Comparison of ENCODE assay signal across 8 cellular contexts in the genomic region with DNA sequence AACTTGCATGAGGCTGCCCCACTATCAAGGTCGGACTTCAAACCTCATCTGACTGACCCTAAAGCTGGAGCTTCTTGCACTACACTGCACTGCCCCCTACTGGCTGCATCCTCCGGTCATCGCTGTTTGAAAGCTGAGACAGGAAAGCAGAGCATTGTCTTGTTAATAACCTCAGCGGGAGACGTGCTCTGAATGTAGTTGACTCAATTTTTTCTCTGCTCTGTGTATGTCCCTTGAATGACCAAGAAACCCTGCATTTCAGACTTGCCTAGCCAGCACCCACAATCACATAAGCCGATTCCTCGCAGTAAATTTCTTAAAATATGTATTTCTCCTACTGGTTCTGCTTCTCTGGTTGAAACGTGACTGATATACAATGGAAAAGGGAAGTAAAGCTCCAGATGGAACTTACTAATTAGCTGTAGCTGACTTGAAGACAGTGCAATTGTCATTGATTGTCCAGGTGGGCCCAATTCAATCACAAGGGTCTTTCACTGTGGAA. TPM values are rescaled to one million over a fixed set of nuclear protein-coding genes. Genes with fewer than 3 reads are reported as not detected.
DNase-seq lines count a peak whose midpoint lies in the region; ATAC-seq and TF ChIP-seq lines count a peak whose summit lies in the region.

No MANE protein-coding gene starts in this region.

- H3K4me2 ChIP-seq in IMR-90 (ENCODE audit: low read depth, low read length) (peak overlapping the region; percentile 55; the same call in 1 of the 2 replicates), OCI-LY7 (ENCODE audit: low read length) (peak overlapping the region; percentile 39)

- CTCF ChIA-PET in IMR-90 (lab: Yijun Ruan, JAX): interaction anchor here (0.6 to 3.0 kb wide), 11 partner anchors 10 to 350 kb away, joined by 3 to 37 read pairs (median 3); partner anchors contain the start of gene TBPL1
- CTCF ChIA-PET in OCI-LY7 (lab: Charles Lee; ENCODE audit: unreplicated experiment): interaction anchor here (0.6 to 1.6 kb wide), 4 partner anchors 147 to 959 kb away, joined by 3 to 4 read pairs (median 3); no protein-coding TSS in a partner anchor

- H3K36me3 ChIP-seq in IMR-90 (ENCODE audit: control insufficient read depth, insufficient read depth, low read length) (no peaks in the 10 kb centered on the region), OCI-LY7 (ENCODE audit: insufficient read depth, low read length) (no peaks in the 10 kb centered on the region), esophagus squamous epithelium (no peaks in the 10 kb centered on the region)

- peaks cover 6% of the 10 kb centered on the region; the same call in 1 of the 2 replicates for H3K4me1 ChIP-seq in IMR-90 (ENCODE audit: control insufficient read depth, insufficient read depth, low read length)
- H3K4me1 ChIP-seq in OCI-LY7 (ENCODE audit: insufficient read depth, low read length, poor library complexity, severe bottlenecking): no peaks in the 10 kb centered on the region
- H3K4me1 ChIP-seq in esophagus squamous epithelium: peaks cover 0 to 19% (median 0%) of the 10 kb centered on the region in 3 donors

- H4K5ac ChIP-seq in IMR-90 (ENCODE audit: low read depth, low read length): peak overlapping the region; percentile 39

- no peaks in the 10 kb centered on the region for H3K9me3 Mint-ChIP-seq in naive thymus-derived CD8-positive, alpha-beta T cell
- no peaks in the 10 kb centered on the region for H3K9me3 Mint-ChIP-seq in stimulated activated naive B cell treated with anti-CD40 and anti-IgM and Interleukin-4, amounts not matched to agents 10 μg/mL and 1 μg/mL and 100 μg/mL, for 72 hours

- H3K4me3 ChIP-seq in IMR-90 (ENCODE audit: insufficient read depth, low read depth, low read length) (no peak overlapping the region), OCI-LY7 (ENCODE audit: low read depth, low read length, poor library complexity, severe bottlenecking) (peak overlapping the region; percentile 26), esophagus squamous epithelium (peak overlapping the region in 1 of 4 donors; percentile 26)

- H4K20me1 ChIP-seq in IMR-90 (ENCODE audit: insufficient read depth, low read length): no peaks in the 10 kb centered on the region
- H4K20me1 ChIP-seq in OCI-LY7 (ENCODE audit: insufficient read depth, low read length): no peaks in the 10 kb centered on the region

- in situ Hi-C loops in IMR-90 (cut with MboI; ENCODE audit: low sequenced_read_pairs): loop anchor here (5.0 to 25.0 kb wide), 4 partner anchors 349 to 1092 kb away; no protein-coding TSS in a partner anchor

- no peaks in the 10 kb centered on the region for H3K79me1 ChIP-seq in IMR-90 (ENCODE audit: low read depth in 1 of 2, low read length in 2 of 2)

- peak; percentile 44; the same call in 1 of the 2 replicates for TF ChIP-seq POLR2A in IMR-90 (IDR thresholded peaks at IDR 0.05; ENCODE audit: low read depth, low read length)
- no peak for TF ChIP-seq POLR2A in esophagus squamous epithelium (IDR thresholded peaks at IDR 0.05)

- no peak overlapping the region for H2AK9ac ChIP-seq in IMR-90 (replicated peaks; ENCODE audit: low read depth, low read length, poor library complexity)

- dilution Hi-C loops in IMR-90 (cut with HindIII; ENCODE audit: low sequenced_read_pairs, unreplicated experiment): no loop called here

- peak; percentile 95 for TF ChIP-seq RAD21 in IMR-90 (IDR thresholded peaks at IDR 0.05; ENCODE audit: low read length)

- H3K9ac ChIP-seq in IMR-90 (ENCODE audit: low read depth, low read length): peak overlapping the region; percentile 44

- H3K27me3 ChIP-seq in IMR-90 (ENCODE audit: control insufficient read depth, insufficient read depth, low read length) (no peaks in the 10 kb centered on the region), esophagus squamous epithelium (no peaks in the 10 kb centered on the region)

- peak overlapping the region; percentile 65 for H3K18ac ChIP-seq in IMR-90 (ENCODE audit: low read depth, low read length)

- H3K23ac ChIP-seq in IMR-90 (ENCODE audit: low read depth, low read length): no peak overlapping the region

- H4K8ac ChIP-seq in IMR-90 (ENCODE audit: low read depth in 2 of 2, low read length in 2 of 2): peak overlapping the region; percentile 3 to 86; a peak in 3 of 4 replicates

- H3K9me2 ChIP-seq in OCI-LY7 (ENCODE audit: insufficient read depth, low read length): no peaks in the 10 kb centered on the region

- peak overlapping the region; percentile 5; the same call in 1 of the 2 replicates for H3K56ac ChIP-seq in IMR-90 (ENCODE audit: extremely low read depth, insufficient read depth, low read length)

- no peaks in the 10 kb centered on the region for H3K9me3 ChIP-seq in IMR-90 (ENCODE audit: control insufficient read depth, insufficient read depth, low read length)
- H3K9me3 ChIP-seq in OCI-LY7 (ENCODE audit: low read length): no peaks in the 10 kb centered on the region
- H3K9me3 ChIP-seq in esophagus squamous epithelium: no peaks in the 10 kb centered on the region

- H3K14ac ChIP-seq in IMR-90 (replicated peaks; ENCODE audit: low read depth, low read length): peak overlapping the region; percentile 83

- WGBS in IMR-90 (ENCODE audit: extremely low coverage in 2 of 2, insufficient read length in 1 of 2), 2 experiments: 0% methylated on average over 2 of the region's 8 CpGs; no CpG with 5 or more reads in 1 of the 2 experiments
- 6 to 9% methylated on average over 8 of the region's 8 CpGs for WGBS in esophagus squamous epithelium, 2 donors

- H2AK5ac ChIP-seq in IMR-90 (ENCODE audit: low read depth, low read length): 0 out of 2 replicates have a peak overlapping the region, but pooled peaks have one; percentile 24

- H3K36me3 Mint-ChIP-seq in naive thymus-derived CD8-positive, alpha-beta T cell: no peaks in the 10 kb centered on the region
- no peaks in the 10 kb centered on the region for H3K36me3 Mint-ChIP-seq in stimulated activated naive B cell treated with anti-CD40 and anti-IgM and Interleukin-4, amounts not matched to agents 10 μg/mL and 1 μg/mL and 100 μg/mL, for 72 hours

- ATAC-seq in GM21528 (IDR thresholded peaks at IDR 0.05; ENCODE audit: low FRiP score, unreplicated experiment) (peak; percentile 78), IMR-90 (ENCODE audit: low read depth) (peak; percentile 88)
- ATAC-seq in naive thymus-derived CD8-positive, alpha-beta T cell: peak; percentile 57 to 63
- peak; percentile 67 to 74 for ATAC-seq in stimulated activated naive B cell treated with anti-CD40 and anti-IgM and Interleukin-4, amounts not matched to agents 10 μg/mL and 1 μg/mL and 100 μg/mL, for 72 hours (replicated peaks)

- no peak overlapping the region for H3K27ac Mint-ChIP-seq in naive thymus-derived CD8-positive, alpha-beta T cell
- no peak overlapping the region for H3K27ac Mint-ChIP-seq in stimulated activated naive B cell treated with anti-CD40 and anti-IgM and Interleukin-4, amounts not matched to agents 10 μg/mL and 1 μg/mL and 100 μg/mL, for 72 hours

- intact Hi-C loops in IMR-90 (cut with micrococcal nuclease) (loop anchor here (1.0 to 10.0 kb wide), 6 partner anchors 26 to 1086 kb away; partner anchors contain the start of gene EYA4), OCI-LY7 (cut with micrococcal nuclease; ENCODE audit: unreplicated experiment) (loop anchor here (10.0 kb wide), 1 partner anchor 352 kb away; no protein-coding TSS in a partner anchor), esophagus squamous epithelium (cut with DNase I) (loop anchor here (5.0 kb wide), 1 partner anchor 349 kb away; no protein-coding TSS in a partner anchor)

- peaks cover 0 to 4% (median 3%) of the 10 kb centered on the region in 4 donors for H3K4me1 Mint-ChIP-seq in naive thymus-derived CD8-positive, alpha-beta T cell
- H3K4me1 Mint-ChIP-seq in stimulated activated naive B cell treated with anti-CD40 and anti-IgM and Interleukin-4, amounts not matched to agents 10 μg/mL and 1 μg/mL and 100 μg/mL, for 72 hours: peaks cover 4 to 8% of the 10 kb centered on the region in 2 donors

- H3K27ac ChIP-seq in IMR-90 (ENCODE audit: insufficient read depth, low read length): peak overlapping the region; percentile 30; the same call in 1 of the 2 replicates
- H3K27ac ChIP-seq in OCI-LY7 (ENCODE audit: low read depth, low read length, poor library complexity, severe bottlenecking): no peak overlapping the region
- H3K27ac ChIP-seq in esophagus squamous epithelium: peak overlapping the region in 1 of 4 donors; percentile 39

- H2BK5ac ChIP-seq in IMR-90 (ENCODE audit: low read depth, low read length, poor library complexity, severe bottlenecking): peak overlapping the region; percentile 71

- peak overlapping the region; percentile 45; the same call in 1 of the 3 replicates for H2BK15ac ChIP-seq in IMR-90 (ENCODE audit: low read depth, low read length)

- peak overlapping the region; percentile 76; the same call in 1 of the 2 replicates for H3K4ac ChIP-seq in IMR-90 (ENCODE audit: low read depth, low read length)

- no TSS peak for BruUV-seq in IMR-90 (replicated peaks; lab: Mats Ljungman, UMichigan)
- BruUV-seq in OCI-LY7 (replicated peaks; lab: Mats Ljungman, UMichigan): no TSS peak

- peak overlapping the region in 2 of 10 donors; percentile 16 to 25 for H3K4me3 Mint-ChIP-seq in naive thymus-derived CD8-positive, alpha-beta T cell
- no peak overlapping the region for H3K4me3 Mint-ChIP-seq in stimulated activated naive B cell treated with anti-CD40 and anti-IgM and Interleukin-4, amounts not matched to agents 10 μg/mL and 1 μg/mL and 100 μg/mL, for 72 hours

- no peaks in the 10 kb centered on the region for H3K79me2 ChIP-seq in OCI-LY7 (ENCODE audit: insufficient read depth, low read depth, low read length)

- peak; percentile 94 for TF ChIP-seq CTCF in IMR-90 (conservative IDR thresholded peaks at IDR 0.05; ENCODE audit: low read depth, low read length)
- TF ChIP-seq CTCF in OCI-LY7 (conservative IDR thresholded peaks at IDR 0.05; ENCODE audit: low read length): peak; percentile 98
- peak; percentile 58 to 86 (median 83) for TF ChIP-seq CTCF in esophagus squamous epithelium (IDR thresholded peaks at IDR 0.05)

- peaks cover 1 to 21% (median 13%) of the 10 kb centered on the region in 5 donors for H3K27me3 Mint-ChIP-seq in naive thymus-derived CD8-positive, alpha-beta T cell
- peaks cover 12 to 44% of the 10 kb centered on the region in 2 donors for H3K27me3 Mint-ChIP-seq in stimulated activated naive B cell treated with anti-CD40 and anti-IgM and Interleukin-4, amounts not matched to agents 10 μg/mL and 1 μg/mL and 100 μg/mL, for 72 hours

- H2BK20ac ChIP-seq in IMR-90 (ENCODE audit: low read depth, low read length): peak overlapping the region; percentile 88

- no peaks in the 10 kb centered on the region for H3K9me1 ChIP-seq in IMR-90 (ENCODE audit: insufficient read depth, low read length)

- POLR2A ChIA-PET in IMR-90 (lab: Charles Lee; ENCODE audit: unreplicated experiment) (interaction anchor here (1.7 kb wide), 1 partner anchor 24 kb away, joined by 4 read pairs; no protein-coding TSS in a partner anchor), OCI-LY7 (lab: Charles Lee) (interaction anchor here (0.6 to 1.0 kb wide), 2 partner anchors 13 to 172 kb away, joined by 3 read pairs; no protein-coding TSS in a partner anchor)
- POLR2A ChIA-PET in naive thymus-derived CD8-positive, alpha-beta T cell (lab: Charles Lee): no interaction called here

- DNase-seq in DMS 273 (lab: John Stamatoyannopoulos, UW; ENCODE audit: unreplicated experiment) (peak; percentile 94), IMR-90 (peak; percentile 91), OCI-LY7 (ENCODE audit: low spot score) (peak; percentile 76), activated T-cell treated with anti-CD3 and anti-CD28 coated beads for 1 hour (ENCODE audit: low read depth) (peak; percentile 66), esophagus squamous epithelium (lab: John Stamatoyannopoulos, UW) (peak; percentile 23)
- peak; percentile 35 to 80 (median 56) for DNase-seq in naive thymus-derived CD8-positive, alpha-beta T cell
- peak; percentile 48 for DNase-seq in stimulated activated naive B cell treated with anti-CD40 and anti-IgM and Interleukin-4, amounts not matched to agents 10 μg/mL and 1 μg/mL and 100 μg/mL, for 72 hours

- peak overlapping the region; percentile 54 for H4K91ac ChIP-seq in IMR-90 (ENCODE audit: insufficient read depth, low read depth, low read length)

- peak overlapping the region; percentile 77 for H2AFZ ChIP-seq in IMR-90 (replicated peaks; ENCODE audit: low read length, poor library complexity)
- H2AFZ ChIP-seq in OCI-LY7 (ENCODE audit: low read length): peak overlapping the region; percentile 88

- peak overlapping the region; percentile 82; the same call in 1 of the 2 replicates for H2BK120ac ChIP-seq in IMR-90 (ENCODE audit: low read depth, low read length)

RNA-seq across cellular contexts. Expression of gene TCF21, which starts 27.8 kb away (rescaled TPM):
- 6.6 and 8.1 TPM in 2 replicates for total RNA-seq in IMR-90 (2012; rRNA removed)
- 10.0 and 12.4 TPM in 2 replicates for polyA plus RNA-seq in IMR-90 (2012; rRNA removed)
- 9.6 and 12.2 TPM in 2 replicates for polyA plus RNA-seq in IMR-90 (2012; cell fraction: cytosol; rRNA removed)
- 10.7 and 12.0 TPM in 2 replicates for polyA plus RNA-seq in IMR-90 (2012; cell fraction: nucleus; rRNA removed; ENCODE audit: low replicate concordance)
- not detected in 2 replicates for total RNA-seq in OCI-LY7 (2014; rRNA removed; shearing (Covaris generic))
- not detected in 2 replicates for total RNA-seq in OCI-LY7 (2022)
- 10 to 100 TPM in 1 of 4 donors, 1 to 10 TPM in 2, under 1 TPM in 1; 0.61 to 21.0 (median 4.1) TPM for total RNA-seq in esophagus squamous epithelium
- total RNA-seq in naive thymus-derived CD8-positive, alpha-beta T cell: not detected
- polyA plus RNA-seq in naive thymus-derived CD8-positive, alpha-beta T cell: not detected

RNA-seq across cellular contexts. Expression of gene TBPL1, which starts 36.3 kb away (rescaled TPM):
- total RNA-seq in IMR-90 (2012; rRNA removed) (25.6 and 38.3 TPM in 2 replicates), OCI-LY7 (2022) (47.7 and 50.0 TPM in 2 replicates), esophagus squamous epithelium (10 to 100 TPM in 2 of 4 donors, 1 to 10 TPM in 2; 9.0 to 27.5 (median 12.0) TPM)
- polyA plus RNA-seq in IMR-90 (2012; rRNA removed): 32.5 and 34.0 TPM in 2 replicates
- polyA plus RNA-seq in IMR-90 (2012; cell fraction: cytosol; rRNA removed): 6.6 and 14.8 TPM in 2 replicates
- 7.1 and 25.3 TPM in 2 replicates for polyA plus RNA-seq in IMR-90 (2012; cell fraction: nucleus; rRNA removed; ENCODE audit: low replicate concordance)
- 25.9 and 27.8 TPM in 2 replicates for total RNA-seq in OCI-LY7 (2014; rRNA removed; shearing (Covaris generic))
- 10 to 100 TPM; 40.8 to 42.0 TPM for total RNA-seq in naive thymus-derived CD8-positive, alpha-beta T cell
- 10 to 100 TPM; 41.4 to 55.7 (median 48.0) TPM for polyA plus RNA-seq in naive thymus-derived CD8-positive, alpha-beta T cell

Comparison
In these comparisons a context has a peak if more than half of its experiments do, and no peak if none do; other contexts are left out.
1. DNase-seq: peak in every context shown above with its lines; median percentile 94 in DMS 273; 91 in IMR-90; 76 in OCI-LY7; 66 in activated T-cell treated with anti-CD3 and anti-CD28 coated beads for 1 hour; 56 in naive thymus-derived CD8-positive, alpha-beta T cell; 48 in stimulated activated naive B cell treated with anti-CD40 and anti-IgM and Interleukin-4, amounts not matched to agents 10 μg/mL and 1 μg/mL and 100 μg/mL, for 72 hours; 23 in esophagus squamous epithelium.